Comparison of ENCODE assay signal across 1 cellular context in genomic region chr11:2691991-2692841, GRCh38.
TF ChIP-seq lines count a peak whose summit lies in the region.

No MANE protein-coding gene starts in this region.

TF ChIP-seq in SK-N-SH treated with all-trans-retinoic acid at 6 μM for 48 hours, 23 proteins besides CTCF, POLR2A, EP300 and RAD21 (continued from another document):
- TF ChIP-seq PATZ1 (CRISPR knock-in tag; IDR thresholded peaks at IDR 0.05; ENCODE audit: borderline replicate concordance), result no peak
- TF ChIP-seq ZFP3 (CRISPR knock-in tag; IDR thresholded peaks at IDR 0.05), result no peak
- no peak for TF ChIP-seq CSRNP3 (CRISPR knock-in tag; IDR thresholded peaks at IDR 0.05)
- no peak for TF ChIP-seq RARB (CRISPR knock-in tag; IDR thresholded peaks at IDR 0.05)
- TF ChIP-seq ZC3H10 (CRISPR knock-in tag; IDR thresholded peaks at IDR 0.05), result no peak
- TF ChIP-seq OSR1 (CRISPR knock-in tag; IDR thresholded peaks at IDR 0.05), result no peak
- no peak for TF ChIP-seq CREB5 (CRISPR knock-in tag; IDR thresholded peaks at IDR 0.05; ENCODE audit: low read depth)
